In genomic region chr2:136056077-136056688, GRCh38 we compare ENCODE assay signal across 1 cellular context.
TF ChIP-seq lines count a peak whose summit lies in the region.

No MANE protein-coding gene starts in this region.

TF ChIP-seq in GM12878, 131 proteins besides CTCF, POLR2A, EP300 and RAD21 (continued from another document and continues in another):
- TF ChIP-seq E4F1 (IDR thresholded peaks at IDR 0.05; ENCODE audit: borderline replicate concordance, partially characterized antibody) (no peak), RUNX3 (IDR thresholded peaks at IDR 0.05; ENCODE audit: low read length) (peak; percentile 76), SMC3 (IDR thresholded peaks at IDR 0.05; ENCODE audit: borderline replicate concordance, low read length) (no peak), BHLHE40 (IDR thresholded peaks at IDR 0.05; ENCODE audit: borderline replicate concordance in 1 of 2, low read depth in 2 of 2, low read length in 1 of 2) (peak; percentile 78; a peak in 3 of 4 replicates), RELA (IDR thresholded peaks at IDR 0.05; ENCODE audit: borderline replicate concordance, partially characterized antibody) (no peak), MEF2B (IDR thresholded peaks at IDR 0.05; ENCODE audit: partially characterized antibody, poor library complexity, severe bottlenecking) (peak; percentile 97), TCF7 (IDR thresholded peaks at IDR 0.05; ENCODE audit: borderline replicate concordance) (no peak; the same call in 1 of the 2 replicates), PML (IDR thresholded peaks at IDR 0.05; ENCODE audit: low read length) (no peak), IRF4 (IDR thresholded peaks at IDR 0.05; ENCODE audit: low read depth, low read length) (peak; percentile 67; the same call in 1 of the 2 replicates), SMAD1 (IDR thresholded peaks at IDR 0.05; ENCODE audit: low read depth, partially characterized antibody) (peak; percentile 71), EED (IDR thresholded peaks at IDR 0.05; ENCODE audit: low read depth) (peak; percentile 90), MYC (IDR thresholded peaks at IDR 0.05; ENCODE audit: insufficient read depth, insufficient read length, insufficient replicate concordance, low read length, severe bottlenecking) (no peak), ETV6 (conservative IDR thresholded peaks at IDR 0.05 in 1 of 2, IDR thresholded peaks at IDR 0.05 in 1 of 2; ENCODE audit: borderline replicate concordance in 1 of 2, low read depth in 1 of 2) (peak in 1 of 2 experiments; percentile 61; a peak in 1 of 4 replicates), NFYA (IDR thresholded peaks at IDR 0.05; ENCODE audit: borderline replicate concordance, low read depth, low read length) (no peak), NR2C1 (IDR thresholded peaks at IDR 0.05) (no peak), PAX8 (IDR thresholded peaks at IDR 0.05) (no peak), SMARCA5 (IDR thresholded peaks at IDR 0.05) (peak; percentile 95), RFX5 (IDR thresholded peaks at IDR 0.05; ENCODE audit: low read depth, low read length) (no peak), HDAC6 (IDR thresholded peaks at IDR 0.05; ENCODE audit: unreplicated experiment) (no peak), IKZF1 (conservative IDR thresholded peaks at IDR 0.05) (peak; percentile 76), STAT3 (IDR thresholded peaks at IDR 0.05; ENCODE audit: low read depth, low read length) (no peak), SUPT20H (IDR thresholded peaks at IDR 0.05; ENCODE audit: borderline replicate concordance, control insufficient read depth, low read depth, low read length) (no peak), DPF2 (IDR thresholded peaks at IDR 0.05) (peak; percentile 15; the same call in 1 of the 2 replicates), CBX3 (IDR thresholded peaks at IDR 0.05; ENCODE audit: borderline replicate concordance, low read depth) (no peak), EGR1 (IDR thresholded peaks at IDR 0.05; ENCODE audit: borderline replicate concordance in 1 of 2, low read depth in 2 of 2, low read length in 2 of 2) (no peak), RAD51 (IDR thresholded peaks at IDR 0.05) (peak; percentile 23; the same call in 1 of the 2 replicates), POLR2AphosphoS5 (IDR thresholded peaks at IDR 0.05; ENCODE audit: low read length) (no peak), E2F8 (IDR thresholded peaks at IDR 0.05; ENCODE audit: low read depth, partially characterized antibody) (no peak), ZNF384 (IDR thresholded peaks at IDR 0.05; ENCODE audit: borderline replicate concordance, low read depth, low read length) (no peak; the same call in 1 of the 2 replicates), BACH1 (IDR thresholded peaks at IDR 0.05; ENCODE audit: borderline replicate concordance) (peak; percentile 40; the same call in 1 of the 2 replicates), SREBF2 (IDR thresholded peaks at IDR 0.05; ENCODE audit: low read length) (no peak), IKZF2 (IDR thresholded peaks at IDR 0.05) (peak; percentile 70 to 77), TCF3 (IDR thresholded peaks at IDR 0.05; ENCODE audit: borderline replicate concordance, insufficient read depth, low read depth, low read length) (no peak), CBX5 (IDR thresholded peaks at IDR 0.05; ENCODE audit: low read depth) (no peak), MTA2 (IDR thresholded peaks at IDR 0.05; ENCODE audit: low read depth) (peak; percentile 84), SKIL (IDR thresholded peaks at IDR 0.05; ENCODE audit: low read depth, poor library complexity, severe bottlenecking) (peak; percentile 36), ZSCAN29 (IDR thresholded peaks at IDR 0.05) (0 out of 2 replicates have a peak, but pooled peaks have one; percentile 31), MYB (IDR thresholded peaks at IDR 0.05; ENCODE audit: borderline replicate concordance, low read depth, low read length) (0 out of 2 replicates have a peak, but pooled peaks have one; percentile 68), PAX5 (IDR thresholded peaks at IDR 0.05; ENCODE audit: borderline replicate concordance, low read depth, low read length) (peak; percentile 44; the same call in 1 of the 2 replicates), MTA3 (IDR thresholded peaks at IDR 0.05; ENCODE audit: borderline replicate concordance, low read length) (peak; percentile 83; the same call in 1 of the 2 replicates)
- TF ChIP-seq, protein P1, sequence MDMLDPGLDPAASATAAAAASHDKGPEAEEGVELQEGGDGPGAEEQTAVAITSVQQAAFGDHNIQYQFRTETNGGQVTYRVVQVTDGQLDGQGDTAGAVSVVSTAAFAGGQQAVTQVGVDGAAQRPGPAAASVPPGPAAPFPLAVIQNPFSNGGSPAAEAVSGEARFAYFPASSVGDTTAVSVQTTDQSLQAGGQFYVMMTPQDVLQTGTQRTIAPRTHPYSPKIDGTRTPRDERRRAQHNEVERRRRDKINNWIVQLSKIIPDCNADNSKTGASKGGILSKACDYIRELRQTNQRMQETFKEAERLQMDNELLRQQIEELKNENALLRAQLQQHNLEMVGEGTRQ (IDR thresholded peaks at IDR 0.05; ENCODE audit: borderline replicate concordance, low read depth, low read length) = no peak
- TF ChIP-seq, protein P2, sequence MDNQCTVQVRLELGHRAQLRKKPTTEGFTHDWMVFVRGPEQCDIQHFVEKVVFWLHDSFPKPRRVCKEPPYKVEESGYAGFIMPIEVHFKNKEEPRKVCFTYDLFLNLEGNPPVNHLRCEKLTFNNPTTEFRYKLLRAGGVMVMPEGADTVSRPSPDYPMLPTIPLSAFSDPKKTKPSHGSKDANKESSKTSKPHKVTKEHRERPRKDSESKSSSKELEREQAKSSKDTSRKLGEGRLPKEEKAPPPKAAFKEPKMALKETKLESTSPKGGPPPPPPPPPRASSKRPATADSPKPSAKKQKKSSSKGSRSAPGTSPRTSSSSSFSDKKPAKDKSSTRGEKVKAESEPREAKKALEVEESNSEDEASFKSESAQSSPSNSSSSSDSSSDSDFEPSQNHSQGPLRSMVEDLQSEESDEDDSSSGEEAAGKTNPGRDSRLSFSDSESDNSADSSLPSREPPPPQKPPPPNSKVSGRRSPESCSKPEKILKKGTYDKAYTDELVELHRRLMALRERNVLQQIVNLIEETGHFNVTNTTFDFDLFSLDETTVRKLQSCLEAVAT (IDR thresholded peaks at IDR 0.05) = no peak
- TF ChIP-seq, protein P3, sequence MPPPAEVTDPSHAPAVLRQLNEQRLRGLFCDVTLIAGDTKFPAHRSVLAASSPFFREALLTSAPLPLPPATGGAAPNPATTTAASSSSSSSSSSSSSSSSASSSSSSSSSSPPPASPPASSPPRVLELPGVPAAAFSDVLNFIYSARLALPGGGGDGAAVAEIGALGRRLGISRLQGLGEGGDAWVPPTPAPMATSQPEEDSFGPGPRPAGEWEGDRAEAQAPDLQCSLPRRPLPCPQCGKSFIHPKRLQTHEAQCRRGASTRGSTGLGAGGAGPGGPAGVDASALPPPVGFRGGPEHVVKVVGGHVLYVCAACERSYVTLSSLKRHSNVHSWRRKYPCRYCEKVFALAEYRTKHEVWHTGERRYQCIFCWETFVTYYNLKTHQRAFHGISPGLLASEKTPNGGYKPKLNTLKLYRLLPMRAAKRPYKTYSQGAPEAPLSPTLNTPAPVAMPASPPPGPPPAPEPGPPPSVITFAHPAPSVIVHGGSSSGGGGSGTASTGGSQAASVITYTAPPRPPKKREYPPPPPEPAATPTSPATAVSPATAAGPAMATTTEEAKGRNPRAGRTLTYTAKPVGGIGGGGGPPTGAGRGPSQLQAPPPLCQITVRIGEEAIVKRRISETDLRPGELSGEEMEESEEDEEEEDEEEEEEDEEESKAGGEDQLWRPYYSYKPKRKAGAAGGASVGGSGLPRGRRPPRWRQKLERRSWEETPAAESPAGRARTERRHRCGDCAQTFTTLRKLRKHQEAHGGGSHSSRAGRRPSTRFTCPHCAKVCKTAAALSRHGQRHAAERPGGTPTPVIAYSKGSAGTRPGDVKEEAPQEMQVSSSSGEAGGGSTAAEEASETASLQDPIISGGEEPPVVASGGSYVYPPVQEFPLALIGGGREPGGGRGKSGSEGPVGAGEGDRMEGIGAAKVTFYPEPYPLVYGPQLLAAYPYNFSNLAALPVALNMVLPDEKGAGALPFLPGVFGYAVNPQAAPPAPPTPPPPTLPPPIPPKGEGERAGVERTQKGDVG (CRISPR knock-in tag; IDR thresholded peaks at IDR 0.05) = no peak
- TF ChIP-seq, protein P4, sequence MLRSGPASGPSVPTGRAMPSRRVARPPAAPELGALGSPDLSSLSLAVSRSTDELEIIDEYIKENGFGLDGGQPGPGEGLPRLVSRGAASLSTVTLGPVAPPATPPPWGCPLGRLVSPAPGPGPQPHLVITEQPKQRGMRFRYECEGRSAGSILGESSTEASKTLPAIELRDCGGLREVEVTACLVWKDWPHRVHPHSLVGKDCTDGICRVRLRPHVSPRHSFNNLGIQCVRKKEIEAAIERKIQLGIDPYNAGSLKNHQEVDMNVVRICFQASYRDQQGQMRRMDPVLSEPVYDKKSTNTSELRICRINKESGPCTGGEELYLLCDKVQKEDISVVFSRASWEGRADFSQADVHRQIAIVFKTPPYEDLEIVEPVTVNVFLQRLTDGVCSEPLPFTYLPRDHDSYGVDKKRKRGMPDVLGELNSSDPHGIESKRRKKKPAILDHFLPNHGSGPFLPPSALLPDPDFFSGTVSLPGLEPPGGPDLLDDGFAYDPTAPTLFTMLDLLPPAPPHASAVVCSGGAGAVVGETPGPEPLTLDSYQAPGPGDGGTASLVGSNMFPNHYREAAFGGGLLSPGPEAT (IDR thresholded peaks at IDR 0.05; ENCODE audit: low read depth) = peak; percentile 11; the same call in 1 of the 2 replicates
- TF ChIP-seq, protein P5, sequence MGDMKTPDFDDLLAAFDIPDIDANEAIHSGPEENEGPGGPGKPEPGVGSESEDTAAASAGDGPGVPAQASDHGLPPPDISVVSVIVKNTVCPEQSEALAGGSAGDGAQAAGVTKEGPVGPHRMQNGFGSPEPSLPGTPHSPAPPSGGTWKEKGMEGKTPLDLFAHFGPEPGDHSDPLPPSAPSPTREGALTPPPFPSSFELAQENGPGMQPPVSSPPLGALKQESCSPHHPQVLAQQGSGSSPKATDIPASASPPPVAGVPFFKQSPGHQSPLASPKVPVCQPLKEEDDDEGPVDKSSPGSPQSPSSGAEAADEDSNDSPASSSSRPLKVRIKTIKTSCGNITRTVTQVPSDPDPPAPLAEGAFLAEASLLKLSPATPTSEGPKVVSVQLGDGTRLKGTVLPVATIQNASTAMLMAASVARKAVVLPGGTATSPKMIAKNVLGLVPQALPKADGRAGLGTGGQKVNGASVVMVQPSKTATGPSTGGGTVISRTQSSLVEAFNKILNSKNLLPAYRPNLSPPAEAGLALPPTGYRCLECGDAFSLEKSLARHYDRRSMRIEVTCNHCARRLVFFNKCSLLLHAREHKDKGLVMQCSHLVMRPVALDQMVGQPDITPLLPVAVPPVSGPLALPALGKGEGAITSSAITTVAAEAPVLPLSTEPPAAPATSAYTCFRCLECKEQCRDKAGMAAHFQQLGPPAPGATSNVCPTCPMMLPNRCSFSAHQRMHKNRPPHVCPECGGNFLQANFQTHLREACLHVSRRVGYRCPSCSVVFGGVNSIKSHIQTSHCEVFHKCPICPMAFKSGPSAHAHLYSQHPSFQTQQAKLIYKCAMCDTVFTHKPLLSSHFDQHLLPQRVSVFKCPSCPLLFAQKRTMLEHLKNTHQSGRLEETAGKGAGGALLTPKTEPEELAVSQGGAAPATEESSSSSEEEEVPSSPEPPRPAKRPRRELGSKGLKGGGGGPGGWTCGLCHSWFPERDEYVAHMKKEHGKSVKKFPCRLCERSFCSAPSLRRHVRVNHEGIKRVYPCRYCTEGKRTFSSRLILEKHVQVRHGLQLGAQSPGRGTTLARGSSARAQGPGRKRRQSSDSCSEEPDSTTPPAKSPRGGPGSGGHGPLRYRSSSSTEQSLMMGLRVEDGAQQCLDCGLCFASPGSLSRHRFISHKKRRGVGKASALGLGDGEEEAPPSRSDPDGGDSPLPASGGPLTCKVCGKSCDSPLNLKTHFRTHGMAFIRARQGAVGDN (IDR thresholded peaks at IDR 0.05) = peak; percentile 58; the same call in 1 of the 2 replicates
